Comparison of ENCODE assay signal across 8 cellular contexts in genomic region chr22:29765905-29766631, GRCh38. TPM values are rescaled to one million over a fixed set of nuclear protein-coding genes. Genes with fewer than 3 reads are reported as not detected.
DNase-seq lines count a peak whose midpoint lies in the region; ATAC-seq and TF ChIP-seq lines count a peak whose summit lies in the region.

No MANE protein-coding gene starts in this region.

- H3K27me3 ChIP-seq in SU-DHL-6 (ENCODE audit: low read length) (no peaks in the 10 kb centered on the region), neuron (ENCODE audit: insufficient read depth, low read length) (no peaks in the 10 kb centered on the region)

- peaks cover 4% of the 10 kb centered on the region for H3K36me3 Mint-ChIP-seq in endothelial cell (ENCODE audit: low read depth, unreplicated experiment)

- H2AFZ ChIP-seq in SU-DHL-6 (ENCODE audit: low read depth, low read length, severe bottlenecking) (peak overlapping the region; percentile 72), neuron (ENCODE audit: low read depth, low read length) (peak overlapping the region; percentile 17)

- H3K4me3 ChIP-seq in SU-DHL-6 (ENCODE audit: insufficient read depth, low read length, poor library complexity, severe bottlenecking) (peak overlapping the region; percentile 88), neuron (ENCODE audit: low read length) (peak overlapping the region; percentile 67)

- H3K4me1 ChIP-seq in neuron (ENCODE audit: insufficient read depth, low read length): peaks cover 16% of the 10 kb centered on the region

- H4K20me1 ChIP-seq in SU-DHL-6 (ENCODE audit: low read depth, low read length): no peaks in the 10 kb centered on the region

- no peak for TF ChIP-seq CTCF in SU-DHL-6 (IDR thresholded peaks at IDR 0.05; ENCODE audit: insufficient read depth, low read length, poor library complexity, severe bottlenecking)
- no peak for TF ChIP-seq CTCF in endothelial cell (IDR thresholded peaks at IDR 0.05; ENCODE audit: unreplicated experiment)

- H3K27ac ChIP-seq in SU-DHL-6 (ENCODE audit: low read depth, low read length): peak overlapping the region; percentile 41

- H3K9me3 Mint-ChIP-seq in endothelial cell (ENCODE audit: unreplicated experiment): no peaks in the 10 kb centered on the region

- H3K9me2 ChIP-seq in SU-DHL-6 (replicated peaks; ENCODE audit: insufficient read depth, low read length): no peaks in the 10 kb centered on the region

- peaks cover 4% of the 10 kb centered on the region for H3K27me3 Mint-ChIP-seq in endothelial cell (ENCODE audit: unreplicated experiment)

- H3K4me1 Mint-ChIP-seq in endothelial cell (ENCODE audit: unreplicated experiment): peaks cover 24% of the 10 kb centered on the region

- peak in 2 of 3 experiments; percentile 17 to 52 for DNase-seq in NCI-H1417 (lab: John Stamatoyannopoulos, UW)
- no peak for DNase-seq in NCI-H1417 treated with DMSO at 0.1 percent for 48 hours (lab: John Stamatoyannopoulos, UW)
- peak; percentile 15 for DNase-seq in endothelial cell (ENCODE audit: low spot score)

- H3K27ac Mint-ChIP-seq in endothelial cell (ENCODE audit: unreplicated experiment): peak overlapping the region; percentile 96

- ATAC-seq in HG03045 (IDR thresholded peaks at IDR 0.05; ENCODE audit: unreplicated experiment): peak; percentile 15
- ATAC-seq in HG03439 (IDR thresholded peaks at IDR 0.05; ENCODE audit: unreplicated experiment): no peak
- no peak for ATAC-seq in GM19467 (IDR thresholded peaks at IDR 0.05; ENCODE audit: unreplicated experiment)

- H3K36me3 ChIP-seq in SU-DHL-6 (ENCODE audit: low read length): 0 out of 2 replicates have a peak, but pooled peaks cover 2% of the 10 kb centered on the region
- peaks cover 17% of the 10 kb centered on the region for H3K36me3 ChIP-seq in neuron (ENCODE audit: insufficient read depth, low read length)

- peaks cover 25% of the 10 kb centered on the region for H3K79me2 ChIP-seq in SU-DHL-6 (ENCODE audit: insufficient read depth, low read length)

- H3K9me3 ChIP-seq in SU-DHL-6 (ENCODE audit: insufficient read depth, low read length) (no peaks in the 10 kb centered on the region), neuron (ENCODE audit: low read length) (no peaks in the 10 kb centered on the region)

- H3K4me3 Mint-ChIP-seq in endothelial cell (ENCODE audit: unreplicated experiment): peak overlapping the region; percentile 100

- H3F3A ChIP-seq in SU-DHL-6 (ENCODE audit: insufficient read depth): no peaks in the 10 kb centered on the region

- peak overlapping the region; percentile 69 for H3K4me2 ChIP-seq in SU-DHL-6 (ENCODE audit: low read depth, low read length, poor library complexity, severe bottlenecking)

- peak overlapping the region; percentile 79 for H3K9ac ChIP-seq in SU-DHL-6 (ENCODE audit: low read length)

RNA-seq across cellular contexts. Expression of gene ZMAT5, which starts 0.7 kb away (rescaled TPM):
- 20.2 TPM for total RNA-seq in endothelial cell (ENCODE audit: unreplicated experiment)

RNA-seq across cellular contexts. Expression of gene UQCR10, which starts 1.1 kb away (rescaled TPM):
- total RNA-seq in endothelial cell (ENCODE audit: unreplicated experiment): 84.6 TPM

RNA-seq across cellular contexts. Expression of gene CABP7, which starts 46.3 kb away (rescaled TPM):
- total RNA-seq in endothelial cell (ENCODE audit: unreplicated experiment): not detected
